1 cellular context compared by ENCODE assay signal in the genomic region with DNA sequence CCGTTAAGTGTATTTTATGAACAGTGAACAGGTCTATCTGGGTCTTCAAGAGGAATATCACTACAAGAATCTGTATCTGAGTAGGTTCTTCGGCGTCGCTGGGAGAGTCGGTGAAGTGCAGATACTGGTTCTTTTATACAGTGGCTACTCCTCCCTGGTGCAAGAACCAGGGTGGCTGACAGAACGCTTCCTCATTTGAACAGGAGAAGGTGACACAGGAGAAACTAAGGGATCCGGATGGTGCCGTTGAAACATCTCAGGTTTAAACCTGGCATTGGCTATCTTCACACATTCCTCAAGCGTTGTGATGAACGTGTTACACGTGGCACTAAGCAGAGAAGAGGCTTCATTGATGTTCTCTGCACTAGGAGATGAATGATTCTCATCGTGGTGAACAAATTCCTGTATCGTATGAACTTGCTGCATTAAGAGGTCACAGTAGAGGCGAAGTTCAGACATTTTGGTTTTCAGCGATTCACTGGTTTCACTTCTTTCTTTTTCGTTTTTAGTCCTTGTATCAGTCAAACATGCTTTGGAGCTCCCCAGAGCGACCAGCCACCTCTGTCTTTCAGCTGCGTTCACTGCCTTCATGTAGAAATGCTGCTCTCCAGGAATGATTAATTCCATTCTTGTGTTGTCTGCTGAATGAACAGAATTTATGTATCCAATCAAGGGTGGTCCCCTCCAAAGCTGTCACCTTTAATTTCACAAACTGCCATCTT.
TF ChIP-seq lines count a peak whose summit lies in the region.

No MANE protein-coding gene starts in this region.

TF ChIP-seq in GM12878, 131 proteins besides CTCF, POLR2A, EP300 and RAD21:
- 0 out of 2 replicates have a peak, but pooled peaks have one; percentile 66 for TF ChIP-seq IRF4 (IDR thresholded peaks at IDR 0.05; ENCODE audit: low read depth, low read length)
- TF ChIP-seq YY1 (IDR thresholded peaks at IDR 0.05; ENCODE audit: low read depth, low read length): peak; percentile 66; the same call in 1 of the 2 replicates
- TF ChIP-seq NR2F1 (conservative IDR thresholded peaks at IDR 0.05): 0 out of 2 replicates have a peak, but pooled peaks have one; percentile 42
- TF ChIP-seq IKZF1 (conservative IDR thresholded peaks at IDR 0.05): peak; percentile 16
- peak in 1 of 2 experiments; percentile 21; a peak in 1 of 4 replicates for TF ChIP-seq BHLHE40 (IDR thresholded peaks at IDR 0.05; ENCODE audit: borderline replicate concordance in 1 of 2, low read depth in 2 of 2, low read length in 1 of 2)
- 0 out of 2 replicates have a peak, but pooled peaks have one; percentile 3 for TF ChIP-seq EED (IDR thresholded peaks at IDR 0.05; ENCODE audit: low read depth)
- TF ChIP-seq RUNX3 (IDR thresholded peaks at IDR 0.05; ENCODE audit: low read length): peak; percentile 53; the same call in 1 of the 2 replicates
- TF ChIP-seq, protein P1, sequence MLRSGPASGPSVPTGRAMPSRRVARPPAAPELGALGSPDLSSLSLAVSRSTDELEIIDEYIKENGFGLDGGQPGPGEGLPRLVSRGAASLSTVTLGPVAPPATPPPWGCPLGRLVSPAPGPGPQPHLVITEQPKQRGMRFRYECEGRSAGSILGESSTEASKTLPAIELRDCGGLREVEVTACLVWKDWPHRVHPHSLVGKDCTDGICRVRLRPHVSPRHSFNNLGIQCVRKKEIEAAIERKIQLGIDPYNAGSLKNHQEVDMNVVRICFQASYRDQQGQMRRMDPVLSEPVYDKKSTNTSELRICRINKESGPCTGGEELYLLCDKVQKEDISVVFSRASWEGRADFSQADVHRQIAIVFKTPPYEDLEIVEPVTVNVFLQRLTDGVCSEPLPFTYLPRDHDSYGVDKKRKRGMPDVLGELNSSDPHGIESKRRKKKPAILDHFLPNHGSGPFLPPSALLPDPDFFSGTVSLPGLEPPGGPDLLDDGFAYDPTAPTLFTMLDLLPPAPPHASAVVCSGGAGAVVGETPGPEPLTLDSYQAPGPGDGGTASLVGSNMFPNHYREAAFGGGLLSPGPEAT (IDR thresholded peaks at IDR 0.05; ENCODE audit: low read depth): 0 out of 2 replicates have a peak, but pooled peaks have one; percentile 32
- peak; percentile 47; the same call in 1 of the 2 replicates for TF ChIP-seq MTA3 (IDR thresholded peaks at IDR 0.05; ENCODE audit: borderline replicate concordance, low read length)
- peak; percentile 83 for TF ChIP-seq SPI1 (IDR thresholded peaks at IDR 0.05; ENCODE audit: borderline replicate concordance, insufficient read depth, low read depth, low read length)
- 0 out of 2 replicates have a peak, but pooled peaks have one; percentile 20 for TF ChIP-seq CREB1 (IDR thresholded peaks at IDR 0.05; ENCODE audit: low read depth)
- peak; percentile 51; the same call in 1 of the 2 replicates for TF ChIP-seq CBFB (IDR thresholded peaks at IDR 0.05; ENCODE audit: low read depth)
- TF ChIP-seq MEF2A (IDR thresholded peaks at IDR 0.05; ENCODE audit: insufficient read depth, low read depth, low read length): 0 out of 2 replicates have a peak, but pooled peaks have one; percentile 15
- peak; percentile 60; the same call in 1 of the 2 replicates for TF ChIP-seq TAF1 (IDR thresholded peaks at IDR 0.05; ENCODE audit: borderline replicate concordance, low read depth, low read length)
- peak in 1 of 2 experiments; percentile 59; a peak in 2 of 4 replicates for TF ChIP-seq IKZF2 (IDR thresholded peaks at IDR 0.05)
- TF ChIP-seq PKNOX1 (IDR thresholded peaks at IDR 0.05): peak; percentile 57; the same call in 1 of the 2 replicates
- TF ChIP-seq JUNB (IDR thresholded peaks at IDR 0.05): peak; percentile 49
